In the genomic region with DNA sequence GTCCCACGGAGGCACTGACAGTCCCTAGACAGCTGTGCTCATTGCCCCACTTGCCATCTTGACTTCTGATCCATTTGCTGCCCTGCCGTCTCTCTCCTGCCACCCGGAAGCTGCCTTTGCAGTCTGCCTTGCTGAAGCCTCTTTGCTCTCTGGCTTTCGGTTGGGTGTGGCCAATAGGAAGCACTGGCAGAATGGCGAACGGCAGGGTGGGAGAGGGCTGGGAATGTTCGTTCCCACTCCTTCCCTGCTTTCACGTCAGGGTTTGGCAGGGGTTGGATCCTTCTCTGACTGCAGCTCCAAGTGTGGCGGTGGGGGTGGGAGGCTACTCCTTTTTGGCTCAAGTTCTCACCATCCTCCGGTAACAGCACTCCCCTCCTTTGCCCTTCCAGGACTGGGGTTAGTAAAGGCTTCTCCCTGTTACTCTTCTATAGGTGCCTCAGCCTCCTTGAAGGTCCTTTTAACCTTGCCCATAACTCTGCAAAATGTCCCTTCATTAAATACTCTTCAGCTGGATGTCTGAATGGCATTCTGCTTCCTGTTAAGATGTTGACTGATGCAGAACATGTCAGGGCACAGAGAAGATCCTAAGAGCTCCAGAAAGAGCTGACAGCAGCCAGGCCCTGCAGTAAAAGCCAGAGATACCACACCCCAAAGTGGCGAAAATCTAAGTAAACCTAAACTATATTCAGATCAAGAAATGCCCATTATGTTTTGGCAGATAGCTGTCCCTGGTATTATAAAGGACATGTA, we compare ENCODE assay signal across 1 cellular context.
TF ChIP-seq lines count a peak whose summit lies in the region.

No MANE protein-coding gene starts in this region.

TF ChIP-seq in GM23338, 12 proteins besides CTCF, POLR2A, EP300 and RAD21:
- TF ChIP-seq NANOG (IDR thresholded peaks at IDR 0.05; ENCODE audit: borderline replicate concordance) (no peak), EZH2phosphoT487 (IDR thresholded peaks at IDR 0.05; ENCODE audit: unreplicated experiment) (no peak), CREB1 (CRISPR knock-in tag; IDR thresholded peaks at IDR 0.05; ENCODE audit: low read depth) (no peak), STAT1 (IDR thresholded peaks at IDR 0.05; ENCODE audit: unreplicated experiment) (no peak)
- TF ChIP-seq, protein P1, sequence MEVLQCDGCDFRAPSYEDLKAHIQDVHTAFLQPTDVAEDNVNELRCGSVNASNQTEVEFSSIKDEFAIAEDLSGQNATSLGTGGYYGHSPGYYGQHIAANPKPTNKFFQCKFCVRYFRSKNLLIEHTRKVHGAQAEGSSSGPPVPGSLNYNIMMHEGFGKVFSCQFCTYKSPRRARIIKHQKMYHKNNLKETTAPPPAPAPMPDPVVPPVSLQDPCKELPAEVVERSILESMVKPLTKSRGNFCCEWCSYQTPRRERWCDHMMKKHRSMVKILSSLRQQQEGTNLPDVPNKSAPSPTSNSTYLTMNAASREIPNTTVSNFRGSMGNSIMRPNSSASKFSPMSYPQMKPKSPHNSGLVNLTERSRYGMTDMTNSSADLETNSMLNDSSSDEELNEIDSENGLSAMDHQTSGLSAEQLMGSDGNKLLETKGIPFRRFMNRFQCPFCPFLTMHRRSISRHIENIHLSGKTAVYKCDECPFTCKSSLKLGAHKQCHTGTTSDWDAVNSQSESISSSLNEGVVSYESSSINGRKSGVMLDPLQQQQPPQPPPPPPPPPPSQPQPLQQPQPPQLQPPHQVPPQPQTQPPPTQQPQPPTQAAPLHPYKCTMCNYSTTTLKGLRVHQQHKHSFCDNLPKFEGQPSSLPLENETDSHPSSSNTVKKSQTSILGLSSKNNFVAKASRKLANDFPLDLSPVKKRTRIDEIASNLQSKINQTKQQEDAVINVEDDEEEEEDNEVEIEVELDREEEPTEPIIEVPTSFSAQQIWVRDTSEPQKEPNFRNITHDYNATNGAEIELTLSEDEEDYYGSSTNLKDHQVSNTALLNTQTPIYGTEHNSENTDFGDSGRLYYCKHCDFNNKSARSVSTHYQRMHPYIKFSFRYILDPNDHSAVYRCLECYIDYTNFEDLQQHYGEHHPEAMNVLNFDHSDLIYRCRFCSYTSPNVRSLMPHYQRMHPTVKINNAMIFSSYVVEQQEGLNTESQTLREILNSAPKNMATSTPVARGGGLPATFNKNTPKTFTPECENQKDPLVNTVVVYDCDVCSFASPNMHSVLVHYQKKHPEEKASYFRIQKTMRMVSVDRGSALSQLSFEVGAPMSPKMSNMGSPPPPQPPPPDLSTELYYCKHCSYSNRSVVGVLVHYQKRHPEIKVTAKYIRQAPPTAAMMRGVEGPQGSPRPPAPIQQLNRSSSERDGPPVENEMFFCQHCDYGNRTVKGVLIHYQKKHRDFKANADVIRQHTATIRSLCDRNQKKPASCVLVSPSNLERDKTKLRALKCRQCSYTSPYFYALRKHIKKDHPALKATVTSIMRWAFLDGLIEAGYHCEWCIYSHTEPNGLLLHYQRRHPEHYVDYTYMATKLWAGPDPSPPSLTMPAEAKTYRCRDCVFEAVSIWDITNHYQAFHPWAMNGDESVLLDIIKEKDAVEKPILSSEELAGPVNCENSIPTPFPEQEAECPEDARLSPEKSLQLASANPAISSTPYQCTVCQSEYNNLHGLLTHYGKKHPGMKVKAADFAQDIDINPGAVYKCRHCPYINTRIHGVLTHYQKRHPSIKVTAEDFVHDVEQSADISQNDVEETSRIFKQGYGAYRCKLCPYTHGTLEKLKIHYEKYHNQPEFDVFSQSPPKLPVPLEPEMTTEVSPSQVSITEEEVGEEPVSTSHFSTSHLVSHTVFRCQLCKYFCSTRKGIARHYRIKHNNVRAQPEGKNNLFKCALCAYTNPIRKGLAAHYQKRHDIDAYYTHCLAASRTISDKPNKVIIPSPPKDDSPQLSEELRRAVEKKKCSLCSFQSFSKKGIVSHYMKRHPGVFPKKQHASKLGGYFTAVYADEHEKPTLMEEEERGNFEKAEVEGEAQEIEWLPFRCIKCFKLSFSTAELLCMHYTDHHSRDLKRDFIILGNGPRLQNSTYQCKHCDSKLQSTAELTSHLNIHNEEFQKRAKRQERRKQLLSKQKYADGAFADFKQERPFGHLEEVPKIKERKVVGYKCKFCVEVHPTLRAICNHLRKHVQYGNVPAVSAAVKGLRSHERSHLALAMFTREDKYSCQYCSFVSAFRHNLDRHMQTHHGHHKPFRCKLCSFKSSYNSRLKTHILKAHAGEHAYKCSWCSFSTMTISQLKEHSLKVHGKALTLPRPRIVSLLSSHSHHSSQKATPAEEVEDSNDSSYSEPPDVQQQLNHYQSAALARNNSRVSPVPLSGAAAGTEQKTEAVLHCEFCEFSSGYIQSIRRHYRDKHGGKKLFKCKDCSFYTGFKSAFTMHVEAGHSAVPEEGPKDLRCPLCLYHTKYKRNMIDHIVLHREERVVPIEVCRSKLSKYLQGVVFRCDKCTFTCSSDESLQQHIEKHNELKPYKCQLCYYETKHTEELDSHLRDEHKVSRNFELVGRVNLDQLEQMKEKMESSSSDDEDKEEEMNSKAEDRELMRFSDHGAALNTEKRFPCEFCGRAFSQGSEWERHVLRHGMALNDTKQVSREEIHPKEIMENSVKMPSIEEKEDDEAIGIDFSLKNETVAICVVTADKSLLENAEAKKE (CRISPR knock-in tag; IDR thresholded peaks at IDR 0.05) = no peak
